8 cellular contexts compared by ENCODE assay signal in the genomic region with DNA sequence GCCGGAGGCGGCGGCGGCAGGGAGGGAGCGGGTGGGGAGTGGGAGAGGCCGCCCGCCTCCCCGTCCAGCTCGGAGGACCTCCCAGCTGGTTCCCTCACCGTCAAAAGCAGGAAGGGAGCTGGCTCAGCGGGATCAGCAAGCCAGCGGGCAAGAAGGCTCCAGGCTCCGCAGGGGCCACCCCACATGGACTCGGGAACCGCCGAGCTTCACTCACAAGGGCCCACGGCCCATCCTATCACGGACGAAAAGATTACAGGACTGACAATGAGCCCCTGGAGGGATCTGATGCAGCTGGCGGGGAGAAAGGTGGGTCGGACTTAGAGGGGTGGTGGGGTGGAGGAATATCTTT.
DNase-seq lines count a peak whose midpoint lies in the region; ATAC-seq and TF ChIP-seq lines count a peak whose summit lies in the region.
"Not testable (repeated sequence)": the region's sequence is repeated elsewhere in the genome, so short reads cannot be mapped to it uniquely, and the experiment has no call there.

No MANE protein-coding gene starts in this region.

- not testable (repeated sequence) for H3K36me3 ChIP-seq in iPS-15b (ENCODE audit: control insufficient read depth, insufficient read depth, low read length); ovary; transverse colon

- intact Hi-C loops in ovary (cut with DNase I); transverse colon (cut with DNase I; ENCODE audit: low total_unique reads): not testable (repeated sequence)

- peak overlapping the region; percentile 58 for H3K4me3 ChIP-seq in NB4 (ENCODE audit: low read depth, low read length)
- peak overlapping the region; percentile 58 for H3K4me3 ChIP-seq in iPS-15b (ENCODE audit: low read depth, low read length)
- peak overlapping the region; percentile 51 for H3K4me3 ChIP-seq in ovary
- H3K4me3 ChIP-seq in transverse colon = peak overlapping the region in 3 of 4 donors; percentile 33 to 60 (median 39)

- H3K9me3 ChIP-seq in iPS-15b (ENCODE audit: control insufficient read depth, insufficient read depth, low read length); ovary; transverse colon: not testable (repeated sequence)

- TF ChIP-seq EP300 in ovary (IDR thresholded peaks at IDR 0.05); transverse colon (IDR thresholded peaks at IDR 0.05; ENCODE audit: low read depth): not testable (repeated sequence)

- 0 to 9% (median 3%) methylated on average over 9 to 13 of the region's 21 CpGs for WGBS in ovary, 3 donors
- 10% methylated on average over 4 of the region's 21 CpGs; no CpG with 5 or more reads in 1 of the 2 donors for WGBS in transverse colon (ENCODE audit: low coverage in 1 of 2), 2 donors

- H3K9ac ChIP-seq in iPS-15b (ENCODE audit: low read depth, low read length) = not testable (repeated sequence)

- H3K4me1 ChIP-seq in iPS-15b (ENCODE audit: control insufficient read depth, insufficient read depth, low read length); ovary (ENCODE audit: insufficient read depth); transverse colon: not testable (repeated sequence)

- TF ChIP-seq CTCF in NB4 (IDR thresholded peaks at IDR 0.05; ENCODE audit: low read depth, low read length); ovary (IDR thresholded peaks at IDR 0.05); transverse colon (IDR thresholded peaks at IDR 0.05): not testable (repeated sequence)

- peak overlapping the region; percentile 56 to 95 for H3K27ac ChIP-seq in ovary
- H3K27ac ChIP-seq in transverse colon = not testable (repeated sequence)

- not testable (repeated sequence) for H3K27me3 ChIP-seq in iPS-15b (ENCODE audit: control insufficient read depth, insufficient read depth, low read length); ovary; transverse colon

- not testable (repeated sequence) for TF ChIP-seq POLR2A in NB4 (IDR thresholded peaks at IDR 0.05; ENCODE audit: extremely low read depth, insufficient read length); ovary (IDR thresholded peaks at IDR 0.05); transverse colon (IDR thresholded peaks at IDR 0.05)

- peak; percentile 15 for ATAC-seq in HG02610 (IDR thresholded peaks at IDR 0.05; ENCODE audit: unreplicated experiment)

- in situ Hi-C loops in transverse colon (cut with MboI; ENCODE audit: low pct_ligation_motif_present in 1 of 4, low pct_unique_long_range_greater_than_20kb in 1 of 4, low sequenced_read_pairs in 3 of 4) = not testable (repeated sequence)

- DNase-seq in Daoy (ENCODE audit: low read depth) (peak; percentile 9), NB4 (ENCODE audit: low read depth) (peak; percentile 58), ecto neural progenitor cell (ENCODE audit: low spot score) (peak; percentile 48), ovary (peak; percentile 49 to 63 (median 51))
- peak; percentile 3 to 12 for DNase-seq in activated CD4-positive, alpha-beta T cell treated with anti-CD3 and anti-CD28 coated beads for 4 hours
- not testable (repeated sequence) for DNase-seq in transverse colon
